In genomic region chr9:121358747-121359146, GRCh38 we compare ENCODE assay signal across 10 cellular contexts. TPM values are rescaled to one million over a fixed set of nuclear protein-coding genes. Genes with fewer than 3 reads are reported as not detected.
DNase-seq lines count a peak whose midpoint lies in the region; TF ChIP-seq lines count a peak whose summit lies in the region.
"Had no signal": no experiment of that assay in that cellular context is flagged by ENCODE, and none has a peak within 500 bp of the region (broad histone marks: within the 10 kb centered on the region; RNA-seq: fewer than 3 reads in every experiment).

No MANE protein-coding gene starts in this region.

- no peak for TF ChIP-seq CTCF in uterus (IDR thresholded peaks at IDR 0.05)

- H3K9me3 ChIP-seq in uterus: no peaks in the 10 kb centered on the region

- H3K36me3 Mint-ChIP-seq in activated naive CD4-positive, alpha-beta T cell treated with anti-CD3 and anti-CD28 coated beads for 36 hours (ENCODE audit: low read depth): peaks cover 7% of the 10 kb centered on the region
- H3K36me3 Mint-ChIP-seq in activated naive CD8-positive, alpha-beta T cell treated with anti-CD3 and anti-CD28 coated beads for 36 hours: peaks cover 10% of the 10 kb centered on the region

- no peaks in the 10 kb centered on the region for H3K27me3 Mint-ChIP-seq in activated naive CD4-positive, alpha-beta T cell treated with anti-CD3 and anti-CD28 coated beads for 36 hours (ENCODE audit: low read depth)
- no peaks in the 10 kb centered on the region for H3K27me3 Mint-ChIP-seq in activated naive CD8-positive, alpha-beta T cell treated with anti-CD3 and anti-CD28 coated beads for 36 hours

- no peak for TF ChIP-seq POLR2A in uterus (IDR thresholded peaks at IDR 0.05)

- H3K9me3 Mint-ChIP-seq in activated naive CD4-positive, alpha-beta T cell treated with anti-CD3 and anti-CD28 coated beads for 36 hours: no peaks in the 10 kb centered on the region
- no peaks in the 10 kb centered on the region for H3K9me3 Mint-ChIP-seq in activated naive CD8-positive, alpha-beta T cell treated with anti-CD3 and anti-CD28 coated beads for 36 hours

- intact Hi-C loops in activated naive CD4-positive, alpha-beta T cell treated with anti-CD3 and anti-CD28 coated beads for 36 hours (cut with micrococcal nuclease): no loop called here
- intact Hi-C loops in uterus (cut with DNase I; ENCODE audit: low total_unique reads): no loop called here

- no peak for DNase-seq in activated naive CD4-positive, alpha-beta T cell treated with anti-CD3 and anti-CD28 coated beads for 36 hours
- no peak for DNase-seq in activated naive CD4-positive, alpha-beta T cell treated with Interleukin-2 at 50 U/mL for 16 hours
- no peak for DNase-seq in activated naive CD8-positive, alpha-beta T cell treated with anti-CD3 and anti-CD28 coated beads for 36 hours
- DNase-seq in medulla oblongata (ENCODE audit: extremely low spot score): peak; percentile 46
- DNase-seq in uterus: no peak
- no peak for DNase-seq in cortex of kidney (lab: John Stamatoyannopoulos, UW)
- no peak for DNase-seq in NK-92 (lab: John Stamatoyannopoulos, UW; ENCODE audit: unreplicated experiment)
- DNase-seq in stimulated activated CD4-positive, alpha-beta T cell treated with anti-CD3 and anti-CD28 coated beads, Interleukin-1b, Interleukin-23, amount 100 ng/mL, for 48 hours: no peak
- DNase-seq: NCI-H2029 treated with DMSO at 0.1 percent for 48 hours, T1000 had no signal

- no peak overlapping the region for H3K27ac Mint-ChIP-seq in activated naive CD4-positive, alpha-beta T cell treated with anti-CD3 and anti-CD28 coated beads for 36 hours
- H3K27ac Mint-ChIP-seq in activated naive CD8-positive, alpha-beta T cell treated with anti-CD3 and anti-CD28 coated beads for 36 hours: peak overlapping the region; percentile 26

- no peaks in the 10 kb centered on the region for H3K36me3 ChIP-seq in uterus

- H3K4me3 Mint-ChIP-seq in activated naive CD4-positive, alpha-beta T cell treated with anti-CD3 and anti-CD28 coated beads for 36 hours: peak overlapping the region; percentile 1
- peak overlapping the region; percentile 42 for H3K4me3 Mint-ChIP-seq in activated naive CD8-positive, alpha-beta T cell treated with anti-CD3 and anti-CD28 coated beads for 36 hours

- H3K27me3 ChIP-seq in uterus: no peaks in the 10 kb centered on the region

- CTCF ChIA-PET in activated naive CD4-positive, alpha-beta T cell treated with anti-CD3 and anti-CD28 coated beads for 36 hours (lab: Charles Lee): interaction anchor here (1.9 kb wide), 1 partner anchor 80 kb away, joined by 5 read pairs; no protein-coding TSS in a partner anchor

- H3K4me3 ChIP-seq in uterus: no peak overlapping the region

- peaks cover 33% of the 10 kb centered on the region for H3K4me1 Mint-ChIP-seq in activated naive CD4-positive, alpha-beta T cell treated with anti-CD3 and anti-CD28 coated beads for 36 hours (ENCODE audit: low read depth)
- peaks cover 30% of the 10 kb centered on the region for H3K4me1 Mint-ChIP-seq in activated naive CD8-positive, alpha-beta T cell treated with anti-CD3 and anti-CD28 coated beads for 36 hours

- H3K4me1 ChIP-seq in uterus: peaks cover 12 to 18% of the 10 kb centered on the region in 2 donors

- peak overlapping the region; percentile 75 to 97 for H3K27ac ChIP-seq in uterus

RNA-seq across cellular contexts. Expression of gene STOM, which starts 11.3 kb away (rescaled TPM):
- total RNA-seq in activated naive CD4-positive, alpha-beta T cell treated with anti-CD3 and anti-CD28 coated beads for 36 hours: 10 to 100 TPM; 34.0 to 37.7 TPM
- total RNA-seq in activated naive CD8-positive, alpha-beta T cell treated with anti-CD3 and anti-CD28 coated beads for 36 hours: 10 to 100 TPM; 36.0 to 36.3 TPM
- total RNA-seq in uterus: 100 to 1,000 TPM; 143 to 299 (median 158) TPM
